ENCODE assay signal across 28 cellular contexts in genomic region chr2:207372483-207372882, GRCh38.
"Had no signal": no experiment of that assay in that cellular context is flagged by ENCODE, and none has a peak within 500 bp of the region (broad histone marks: within the 10 kb centered on the region; RNA-seq: fewer than 3 reads in every experiment).

No MANE protein-coding gene starts in this region.

- ATAC-seq: effector memory CD8-positive, alpha-beta T cell; esophagus mucosa; foreskin keratinocyte; gastrocnemius medialis; gastroesophageal sphincter; heart left ventricle; heart right ventricle had no signal

- H3K9me3 ChIP-seq: colonic mucosa, gastrocnemius medialis had no signal

- H3K27me3 ChIP-seq: colonic mucosa, dorsolateral prefrontal cortex, esophagus muscularis mucosa, esophagus squamous epithelium, foreskin keratinocyte, gastrocnemius medialis, gastroesophageal sphincter, heart left ventricle, heart right ventricle had no signal

- H3K4me1 ChIP-seq: colonic mucosa, esophagus muscularis mucosa, foreskin keratinocyte, gastrocnemius medialis, gastroesophageal sphincter, heart left ventricle, heart right ventricle had no signal

- FAIRE-seq: colon, endometrium, endothelial cell of umbilical vein, frontal cortex had no signal

- H3K36me3 ChIP-seq: colonic mucosa, esophagus muscularis mucosa, esophagus squamous epithelium, gastrocnemius medialis, gastroesophageal sphincter, heart left ventricle, heart right ventricle had no signal

- H3K27ac Mint-ChIP-seq: dendritic cell treated with granulocyte-macrophage colony-stimulating factor and Interleukin-4, amounts not matched to agents 40 ng/mL and 50 ng/mL, for 4 days; effector memory CD8-positive, alpha-beta T cell; endodermal cell had no signal

- H3K27me3 Mint-ChIP-seq: dendritic cell treated with granulocyte-macrophage colony-stimulating factor and Interleukin-4, amounts not matched to agents 40 ng/mL and 50 ng/mL, for 4 days; effector memory CD8-positive, alpha-beta T cell had no signal

- H3K4me3 Mint-ChIP-seq: dendritic cell treated with granulocyte-macrophage colony-stimulating factor and Interleukin-4, amounts not matched to agents 40 ng/mL and 50 ng/mL, for 4 days; effector memory CD8-positive, alpha-beta T cell; endodermal cell had no signal

- H3K27ac ChIP-seq: colonic mucosa, coronary artery, dorsolateral prefrontal cortex, epithelial cell of prostate, esophagus muscularis mucosa, esophagus squamous epithelium, foreskin keratinocyte, gastrocnemius medialis, gastroesophageal sphincter, heart left ventricle, heart right ventricle had no signal

- H3K4me3 ChIP-seq: colonic mucosa, coronary artery, dorsolateral prefrontal cortex, esophagus muscularis mucosa, esophagus squamous epithelium, gastrocnemius medialis, gastroesophageal sphincter, heart left ventricle, heart right ventricle had no signal

- DNase-seq: colonic mucosa; cortex of kidney; dermis blood vessel endothelial cell; dorsolateral prefrontal cortex; effector CD4-positive, alpha-beta T cell; effector CD8-positive, alpha-beta T cell; effector memory CD4-positive, alpha-beta T cell; effector memory CD8-positive, alpha-beta T cell; endodermal cell; erythroblast; esophagus squamous epithelium; foreskin fibroblast; foreskin keratinocyte; gastrocnemius medialis; glutamatergic neuron; head of caudate nucleus; heart left ventricle; heart right ventricle had no signal
